ENCODE assay signal across 38 cellular contexts in genomic region chr16:19266774-19267173, GRCh38. TPM values are rescaled to one million over a fixed set of nuclear protein-coding genes. Genes with fewer than 3 reads are reported as not detected.
"Had no signal": no experiment of that assay in that cellular context is flagged by ENCODE, and none has a peak within 500 bp of the region (broad histone marks: within the 10 kb centered on the region; RNA-seq: fewer than 3 reads in every experiment).

No MANE protein-coding gene starts in this region.

- H3K9me3 ChIP-seq: adrenal gland, body of pancreas had no signal

- H3K27me3 Mint-ChIP-seq: activated B cell treated with CpG ODN at 0.5 μM for 24 hours; activated CD4-positive, alpha-beta memory T cell treated with anti-CD3 and anti-CD28 coated beads for 36 hours; activated CD4-positive, alpha-beta T cell treated with anti-CD3 and anti-CD28 coated beads, Interleukin-2, amount 10 ng/mL, durations not matched to agents 24 days and 14 days; activated naive CD8-positive, alpha-beta T cell treated with anti-CD3 and anti-CD28 coated beads for 36 hours; activated T-helper 17 cell treated with anti-CD3 and anti-CD28 coated beads, Interleukin-2, amount 50 U/mL, for 72 hours had no signal

- H3K4me1 Mint-ChIP-seq: activated CD4-positive, alpha-beta T cell treated with anti-CD3 and anti-CD28 coated beads, Interleukin-2, amount 10 ng/mL, durations not matched to agents 24 days and 14 days; activated naive CD8-positive, alpha-beta T cell treated with anti-CD3 and anti-CD28 coated beads for 36 hours; activated T-helper 17 cell treated with anti-CD3 and anti-CD28 coated beads, Interleukin-2, amount 50 U/mL, for 72 hours had no signal

- H3K4me1 ChIP-seq: adrenal gland, body of pancreas, breast epithelium had no signal

- H3K27me3 ChIP-seq: adrenal gland, body of pancreas, brain microvascular endothelial cell, breast epithelium had no signal

- H3K27ac ChIP-seq: adrenal gland, body of pancreas, brain microvascular endothelial cell, breast epithelium, VCaP had no signal

- H3K36me3 Mint-ChIP-seq: activated CD4-positive, alpha-beta memory T cell treated with anti-CD3 and anti-CD28 coated beads for 36 hours had no signal

- H3K36me3 ChIP-seq: adrenal gland, brain microvascular endothelial cell, breast epithelium had no signal

- H3K4me3 ChIP-seq: adrenal gland, body of pancreas, breast epithelium had no signal

- H3K27ac Mint-ChIP-seq: activated B cell treated with CpG ODN at 0.5 μM for 24 hours; activated CD4-positive, alpha-beta memory T cell treated with anti-CD3 and anti-CD28 coated beads for 36 hours; activated CD4-positive, alpha-beta T cell treated with anti-CD3 and anti-CD28 coated beads, Interleukin-2, amount 10 ng/mL, durations not matched to agents 24 days and 14 days; activated CD8-positive, alpha-beta T cell treated with anti-CD3 and anti-CD28 coated beads for 36 hours; activated naive CD4-positive, alpha-beta T cell treated with anti-CD3 and anti-CD28 coated beads for 36 hours; activated naive CD8-positive, alpha-beta T cell treated with anti-CD3 and anti-CD28 coated beads for 36 hours; activated T-cell treated with anti-CD3 and anti-CD28 coated beads, Interleukin-2, amount 50 U/mL, for 72 hours; activated T-helper 1 cell treated with anti-CD3 and anti-CD28 coated beads, Interleukin-12 subunit alpha, Interleukin-12 subunit beta, Interleukin-2, Interleukin-4 antibody, amounts not matched to agents 30 ng/mL and 10 ng/mL and 1 ng/mL, durations not matched to agents 14 hours and 24 hours and 36 hours; activated T-helper 17 cell treated with anti-CD3 and anti-CD28 coated beads, Interleukin-2, amount 50 U/mL, for 72 hours; T-helper 1 cell treated with Interleukin-12 subunit alpha and Interleukin-12 subunit beta and Interleukin-4 antibody, amounts not matched to agents 30 μg/mL and 1 μg/mL, for 36 hours; T-helper 2 cell treated with Interferon-gamma antibody and Interleukin-4, amounts not matched to agents 5 μg/mL and 100 μg/mL, for 36 hours had no signal

- H3K4me3 Mint-ChIP-seq: activated B cell treated with CpG ODN at 0.5 μM for 24 hours; activated CD4-positive, alpha-beta memory T cell treated with anti-CD3 and anti-CD28 coated beads for 36 hours; activated CD4-positive, alpha-beta T cell treated with anti-CD3 and anti-CD28 coated beads, Interleukin-2, amount 10 ng/mL, durations not matched to agents 24 days and 14 days; activated CD8-positive, alpha-beta T cell treated with anti-CD3 and anti-CD28 coated beads for 36 hours; activated naive CD4-positive, alpha-beta T cell treated with anti-CD3 and anti-CD28 coated beads for 36 hours; activated naive CD8-positive, alpha-beta T cell treated with anti-CD3 and anti-CD28 coated beads for 36 hours; activated T-cell treated with anti-CD3 and anti-CD28 coated beads, Interleukin-2, amount 50 U/mL, for 4 hours; activated T-cell treated with anti-CD3 and anti-CD28 coated beads, Interleukin-2, amount 50 U/mL, for 72 hours; activated T-helper 1 cell treated with anti-CD3 and anti-CD28 coated beads, Interleukin-12 subunit alpha, Interleukin-12 subunit beta, Interleukin-2, Interleukin-4 antibody, amounts not matched to agents 30 ng/mL and 10 ng/mL and 1 ng/mL, durations not matched to agents 14 hours and 24 hours and 36 hours; activated T-helper 17 cell treated with anti-CD3 and anti-CD28 coated beads, Interleukin-2, amount 50 U/mL, for 72 hours; T-helper 1 cell treated with Interleukin-12 subunit alpha and Interleukin-12 subunit beta and Interleukin-4 antibody, amounts not matched to agents 30 μg/mL and 1 μg/mL, for 36 hours; T-helper 2 cell treated with Interferon-gamma antibody and Interleukin-4, amounts not matched to agents 5 μg/mL and 100 μg/mL, for 36 hours had no signal

- ATAC-seq: activated CD8-positive, alpha-beta T cell treated with anti-CD3 and anti-CD28 coated beads for 36 hours; activated naive CD4-positive, alpha-beta T cell treated with anti-CD3 and anti-CD28 coated beads, Interleukin-2, amount 50 U/mL, for 72 hours; activated T-cell treated with anti-CD3 and anti-CD28 coated beads, Interleukin-2, amount 50 U/mL, for 4 hours; activated T-cell treated with anti-CD3 and anti-CD28 coated beads, Interleukin-2, amount 50 U/mL, for 72 hours; activated T-helper 17 cell treated with anti-CD3 and anti-CD28 coated beads, Interleukin-2, amount 50 U/mL, for 72 hours; body of pancreas had no signal

- DNase-seq: activated B cell treated with CpG ODN at 0.5 μM for 24 hours; activated CD4-positive, alpha-beta memory T cell treated with anti-CD3 and anti-CD28 coated beads for 36 hours; activated CD4-positive, alpha-beta T cell treated with anti-CD3 and anti-CD28 coated beads for 4 hours; activated CD4-positive, alpha-beta T cell treated with anti-CD3 and anti-CD28 coated beads, Interleukin-2, amount 10 ng/mL, durations not matched to agents 24 days and 14 days; activated CD4-positive, alpha-beta T cell treated with anti-CD3 and anti-CD28 coated beads, Interleukin-2, amount 50 U/mL, for 1 hour; activated CD4-positive, alpha-beta T cell treated with anti-CD3 and anti-CD28 coated beads, Interleukin-2, amount 50 U/mL, for 4 hours; activated CD4-positive, CD25-positive, alpha-beta regulatory T cell treated with anti-CD3 and anti-CD28 coated beads, Interleukin-2, amount 50 U/mL, for 72 hours; activated CD8-positive, alpha-beta memory T cell treated with anti-CD3 and anti-CD28 coated beads, Interleukin-2, amount 50 U/mL, for 4 hours; activated CD8-positive, alpha-beta T cell treated with anti-CD3 and anti-CD28 coated beads for 36 hours; activated effector memory CD4-positive, alpha-beta T cell treated with anti-CD3 and anti-CD28 coated beads, Interleukin-2, amount 50 U/mL, for 16 hours; activated gamma-delta T cell treated with Interleukin-2 at 50 U/mL for 16 hours; activated naive CD4-positive, alpha-beta T cell; activated naive CD4-positive, alpha-beta T cell treated with anti-CD3 and anti-CD28 coated beads for 36 hours; activated naive CD4-positive, alpha-beta T cell treated with anti-CD3 and anti-CD28 coated beads, Interleukin-2, amount 50 U/mL, for 16 hours; activated naive CD8-positive, alpha-beta T cell treated with anti-CD3 and anti-CD28 coated beads for 36 hours; activated T-cell treated with anti-CD3 and anti-CD28 coated beads for 4 hours; activated T-cell treated with anti-CD3 and anti-CD28 coated beads, Interleukin-2, amount 50 U/mL, for 1 hour; activated T-cell treated with anti-CD3 and anti-CD28 coated beads, Interleukin-2, amount 50 U/mL, for 4 hours; activated T-cell treated with anti-CD3 and anti-CD28 coated beads, Interleukin-2, amount 50 U/mL, for 72 hours; adrenal gland; amniotic stem cell; aorta; body of pancreas; brain microvascular endothelial cell; central memory CD4-positive, alpha-beta T cell; T-helper 1 cell; T-helper 2 cell; T-helper 9 cell had no signal

RNA-seq across cellular contexts. Expression of gene CLEC19A, which starts 18.8 kb away (rescaled TPM):
- total RNA-seq: activated B cell treated with CpG ODN at 0.5 μM for 24 hours; activated CD4-positive, alpha-beta memory T cell treated with anti-CD3 and anti-CD28 coated beads for 36 hours; activated CD4-positive, alpha-beta T cell treated with anti-CD3 and anti-CD28 coated beads, Interleukin-2, amount 10 ng/mL, durations not matched to agents 24 days and 14 days; activated CD8-positive, alpha-beta memory T cell treated with anti-CD3 and anti-CD28 coated beads for 36 hours; activated CD8-positive, alpha-beta T cell treated with anti-CD3 and anti-CD28 coated beads for 36 hours; activated naive CD4-positive, alpha-beta T cell treated with anti-CD3 and anti-CD28 coated beads for 36 hours; activated naive CD4-positive, alpha-beta T cell treated with anti-CD3 and anti-CD28 coated beads, Interleukin-2, amount 50 U/mL, for 72 hours; activated naive CD8-positive, alpha-beta T cell treated with anti-CD3 and anti-CD28 coated beads for 36 hours; activated T-cell treated with anti-CD3 and anti-CD28 coated beads, Interleukin-2, amount 50 U/mL, for 4 hours; activated T-cell treated with anti-CD3 and anti-CD28 coated beads, Interleukin-2, amount 50 U/mL, for 72 hours; activated T-helper 1 cell treated with anti-CD3 and anti-CD28 coated beads, Interleukin-12 subunit alpha, Interleukin-12 subunit beta, Interleukin-2, Interleukin-4 antibody, amounts not matched to agents 30 ng/mL and 10 ng/mL and 1 ng/mL, durations not matched to agents 14 hours and 24 hours and 36 hours; activated T-helper 17 cell treated with anti-CD3 and anti-CD28 coated beads, Interleukin-2, amount 50 U/mL, for 72 hours; adrenal gland; aorta; astrocyte; body of pancreas; cardiac septum had no signal
- polyA plus RNA-seq: adrenal gland, aorta had no signal
